ENCODE assay signal across 26 cellular contexts in genomic region chr5:20307391-20307790, GRCh38.
"Had no signal": no experiment of that assay in that cellular context is flagged by ENCODE, and none has a peak within 500 bp of the region (broad histone marks: within the 10 kb centered on the region; RNA-seq: fewer than 3 reads in every experiment).

No MANE protein-coding gene starts in this region.

- H3K27me3 ChIP-seq: neural progenitor cell, ovary, right lobe of liver, sigmoid colon, stomach, thyroid gland, tibial nerve, upper lobe of left lung, vagina had no signal

- H2AFZ ChIP-seq: neural progenitor cell, parathyroid adenoma had no signal

- H3K4me1 ChIP-seq: neural progenitor cell, parathyroid adenoma, psoas muscle, right lobe of liver, sigmoid colon, stomach, thyroid gland, tibial nerve, upper lobe of left lung, vagina had no signal

- H3K9ac ChIP-seq: neural progenitor cell, parathyroid adenoma had no signal

- H3K9me3 ChIP-seq: ovary, psoas muscle, right lobe of liver, sigmoid colon, thoracic aorta, thyroid gland, upper lobe of left lung, vagina had no signal

- FAIRE-seq: small intestine, urothelium cell line had no signal

- H3K4me3 ChIP-seq: neural progenitor cell, ovary, psoas muscle, right lobe of liver, sigmoid colon, stomach, thoracic aorta, thyroid gland, tibial nerve, upper lobe of left lung, vagina had no signal

- H3K27ac ChIP-seq: neural progenitor cell, ovary, parathyroid adenoma, psoas muscle, right lobe of liver, sigmoid colon, stomach, thoracic aorta, thyroid gland, tibial nerve, upper lobe of left lung, vagina had no signal

- ATAC-seq: natural killer cell; psoas muscle; right cardiac atrium; right lobe of liver; stimulated activated effector memory CD8-positive, alpha-beta T cell treated with anti-CD3 and anti-CD28 coated beads, Interleukin-12 subunit alpha, Interleukin-12 subunit beta, amount 100 ng/mL, for 72 hours; stimulated activated naive B cell treated with anti-CD40 and anti-IgM and Interleukin-4, amounts not matched to agents 10 μg/mL and 1 μg/mL and 100 μg/mL, for 72 hours had no signal

- H3K4me2 ChIP-seq: neural progenitor cell had no signal

- DNase-seq: natural killer cell; occipital lobe; ovary; posterior cingulate gyrus; psoas muscle; right cardiac atrium; right lobe of liver; sigmoid colon; small intestine; stimulated activated CD4-positive, alpha-beta T cell treated with anti-CD3 and anti-CD28 coated beads, Interleukin-15, amount 100 ng/mL, for 24 hours; stimulated activated CD4-positive, alpha-beta T cell treated with anti-CD3 and anti-CD28 coated beads, Interleukin-2, amount 100 ng/mL, for 24 hours; stimulated activated CD4-positive, alpha-beta T cell treated with anti-CD3 and anti-CD28 coated beads, Interleukin-2, amount 100 ng/mL, for 48 hours; stimulated activated CD4-positive, alpha-beta T cell treated with anti-CD3 and anti-CD28 coated beads, Interleukin-4, amount 100 ng/mL, for 24 hours; stimulated activated naive B cell treated with anti-CD40 and anti-IgM and Interleukin-4, amounts not matched to agents 10 μg/mL and 1 μg/mL and 100 μg/mL, for 72 hours; stimulated activated naive CD4-positive, alpha-beta T cell treated with Interleukin-2 at 50 U/mL for 16 hours; stomach; thyroid gland; trophoblast cell; upper lobe of left lung had no signal

- H3K36me3 ChIP-seq: neural progenitor cell, ovary, right lobe of liver, sigmoid colon, stomach, thoracic aorta, thyroid gland, tibial nerve, upper lobe of left lung, vagina had no signal

- H3K79me2 ChIP-seq: parathyroid adenoma had no signal
